In the genomic region with DNA sequence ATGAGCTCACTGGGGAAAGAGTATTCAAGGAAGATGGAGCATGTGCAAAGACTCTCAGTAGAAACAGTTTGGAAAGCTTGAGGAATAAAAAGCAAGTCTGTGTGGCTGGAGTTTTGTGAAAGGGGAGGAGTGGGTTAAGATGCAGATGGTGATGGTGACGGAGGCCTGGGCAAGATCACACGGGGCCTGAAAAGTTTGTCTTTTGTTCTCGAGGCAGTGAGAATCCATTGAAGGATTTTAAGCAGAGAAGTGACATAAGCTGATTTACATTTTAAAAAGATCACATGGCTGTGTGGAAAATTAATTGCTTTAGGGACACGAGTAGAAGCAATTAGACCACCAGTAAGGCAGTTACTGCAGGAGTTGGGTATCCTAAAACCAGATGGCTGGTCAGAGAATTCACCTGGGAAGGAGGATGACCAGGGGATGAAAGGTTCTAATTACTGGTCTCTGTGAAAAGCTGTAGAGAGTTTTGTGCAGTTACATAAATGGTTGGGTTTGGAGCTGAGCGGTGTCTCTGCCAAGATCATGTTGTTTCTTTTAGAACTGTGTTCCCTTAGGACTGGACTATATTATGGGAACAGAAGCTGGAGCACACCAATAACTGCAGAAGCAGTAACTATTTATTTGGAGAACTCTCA, we compare ENCODE assay signal across 13 cellular contexts. TPM values are rescaled to one million over a fixed set of nuclear protein-coding genes. Genes with fewer than 3 reads are reported as not detected.
DNase-seq lines count a peak whose midpoint lies in the region; ATAC-seq and TF ChIP-seq lines count a peak whose summit lies in the region.
"Had no signal": no experiment of that assay in that cellular context is flagged by ENCODE, and none has a peak within 500 bp of the region (broad histone marks: within the 10 kb centered on the region; RNA-seq: fewer than 3 reads in every experiment).

No MANE protein-coding gene starts in this region.

- TF ChIP-seq POLR2A in gastrocnemius medialis (IDR thresholded peaks at IDR 0.05) (no peak), testis (IDR thresholded peaks at IDR 0.05) (no peak)

- TF ChIP-seq CTCF in gastrocnemius medialis (IDR thresholded peaks at IDR 0.05 in 4 of 5, conservative IDR thresholded peaks at IDR 0.05 in 1 of 5) (no peak), testis (IDR thresholded peaks at IDR 0.05) (no peak)

- H3K9me3 ChIP-seq in gastrocnemius medialis = no peaks in the 10 kb centered on the region
- H3K9me3 ChIP-seq in testis = no peaks in the 10 kb centered on the region

- intact Hi-C loops in gastrocnemius medialis (cut with DNase I; ENCODE audit: low total_unique reads) = no loop called here
- intact Hi-C loops in testis (cut with DNase I; ENCODE audit: low total_unique reads) = no loop called here

- H3K27me3 ChIP-seq in gastrocnemius medialis = no peaks in the 10 kb centered on the region
- no peaks in the 10 kb centered on the region for H3K27me3 ChIP-seq in testis

- in situ Hi-C loops in gastrocnemius medialis (cut with MboI; ENCODE audit: low sequenced_read_pairs in 4 of 4) = no loop called here

- H3K4me1 ChIP-seq in gastrocnemius medialis = peaks cover 4 to 18% of the 10 kb centered on the region in 2 donors
- no peaks in the 10 kb centered on the region for H3K4me1 ChIP-seq in testis

- peak; percentile 24 to 32 for ATAC-seq in gastrocnemius medialis
- ATAC-seq in GM18858 (IDR thresholded peaks at IDR 0.05; ENCODE audit: unreplicated experiment) = no peak
- ATAC-seq: left lobe of liver had no signal

- 40 to 42% methylated on average over 5 of the region's 5 CpGs for WGBS in testis, 2 donors

- DNase-seq in NCI-H69 (lab: John Stamatoyannopoulos, UW) (peak; percentile 15), caudate nucleus (lab: John Stamatoyannopoulos, UW) (peak in 16 of 61 donors; percentile 7 to 50 (median 30)), inferior parietal cortex (ENCODE audit: extremely low spot score) (peak; percentile 67), gastrocnemius medialis (no peak), testis (no peak), D341Med (ENCODE audit: low spot score) (no peak)
- DNase-seq in effector CD8-positive, alpha-beta T cell (lab: John Stamatoyannopoulos, UW) = no peak
- DNase-seq: GM23248, NCI-H1092, small intestine had no signal

- H3K36me3 ChIP-seq in gastrocnemius medialis = peaks cover 0 to 58% of the 10 kb centered on the region in 2 donors
- H3K36me3 ChIP-seq in testis (ENCODE audit: low read depth, missing control alignments) = no peaks in the 10 kb centered on the region

- H3K27ac ChIP-seq in caudate nucleus (ENCODE audit: low read depth, low read length) (peak overlapping the region; percentile 95), gastrocnemius medialis (peak overlapping the region; percentile 31 to 55 (median 38)), testis (peak overlapping the region in 1 of 2 donors; percentile 6)
- H3K27ac ChIP-seq: GM23248, SK-N-MC had no signal

- H3K4me3 ChIP-seq in gastrocnemius medialis (no peak overlapping the region), testis (no peak overlapping the region)
- H3K4me3 ChIP-seq: GM23248, SK-N-MC had no signal

RNA-seq across cellular contexts. Expression of gene RRP8, which starts 7.1 kb away (rescaled TPM):
- 10 to 100 TPM; 10.9 to 25.7 (median 14.9) TPM for total RNA-seq in gastrocnemius medialis
- total RNA-seq in testis = 10 to 100 TPM; 17.5 to 18.5 TPM
- polyA plus RNA-seq in testis (ENCODE audit: insufficient read depth, low read depth, low replicate concordance) = 29.6 TPM

RNA-seq across cellular contexts. Expression of gene ILK, which starts 7.2 kb away (rescaled TPM):
- total RNA-seq in gastrocnemius medialis (100 to 1,000 TPM in 1 of 4 donors, 10 to 100 TPM in 3; 48.3 to 113 (median 70.5) TPM), testis (100 to 1,000 TPM in 1 of 2 donors, 10 to 100 TPM in 1; 79.1 to 109 TPM)
- polyA plus RNA-seq in testis (ENCODE audit: insufficient read depth, low read depth, low replicate concordance) = 122 TPM

RNA-seq across cellular contexts. Expression of gene TAF10, which starts 15.7 kb away (rescaled TPM):
- total RNA-seq in gastrocnemius medialis (10 to 100 TPM; 49.8 to 77.8 (median 65.7) TPM), testis (100 to 1,000 TPM; 123 to 210 TPM)
- polyA plus RNA-seq in testis (ENCODE audit: insufficient read depth, low read depth, low replicate concordance) = 389 TPM

RNA-seq across cellular contexts. Expression of gene TPP1, which starts 22.9 kb away (rescaled TPM):
- 10 to 100 TPM; 13.9 to 43.4 (median 19.6) TPM for total RNA-seq in gastrocnemius medialis
- 100 to 1,000 TPM; 134 to 151 TPM for total RNA-seq in testis
- polyA plus RNA-seq in testis (ENCODE audit: insufficient read depth, low read depth, low replicate concordance) = 60.9 TPM

RNA-seq across cellular contexts. Expression of gene DCHS1, which starts 59.3 kb away (rescaled TPM):
- total RNA-seq in gastrocnemius medialis (1 to 10 TPM; 1.5 to 3.8 (median 2.8) TPM), testis (1 to 10 TPM; 7.1 to 8.8 TPM)
- polyA plus RNA-seq in testis (ENCODE audit: insufficient read depth, low read depth, low replicate concordance) = 14.2 TPM

Comparison
In these comparisons a context has a peak if more than half of its experiments do, and no peak if none do; other contexts are left out.
1. DNase-seq: peak in NCI-H69 (single experiment) and inferior parietal cortex (single experiment); none in gastrocnemius medialis (0 of 2), effector CD8-positive, alpha-beta T cell (single experiment), testis (single experiment) and D341Med (single experiment).